9 cellular contexts compared by ENCODE assay signal in genomic region chr5:148805323-148806290, GRCh38. TPM values are rescaled to one million over a fixed set of nuclear protein-coding genes. Genes with fewer than 3 reads are reported as not detected.
A peak's percentile ranks its signal among the peaks of the same experiment; 100 is the strongest.
DNase-seq lines count a peak whose midpoint lies in the region; ATAC-seq and TF ChIP-seq lines count a peak whose summit lies in the region.
"Had no signal": no experiment of that assay in that cellular context is flagged by ENCODE, and none has a peak within 500 bp of the region (broad histone marks: within the 10 kb centered on the region; RNA-seq: fewer than 3 reads in every experiment).

No MANE protein-coding gene starts in this region.

- peaks cover 62% of the 10 kb centered on the region for H3K4me1 Mint-ChIP-seq in activated CD4-positive, alpha-beta memory T cell treated with anti-CD3 and anti-CD28 coated beads for 36 hours (ENCODE audit: low read depth)
- H3K4me1 Mint-ChIP-seq in activated CD4-positive, alpha-beta memory T cell treated with anti-CD3 and anti-CD28 coated beads, Interleukin-2, amount 10 ng/mL, durations not matched to agents 7 days and 5 days = peaks cover 46% of the 10 kb centered on the region

- H3K4me1 ChIP-seq in ovary (ENCODE audit: insufficient read depth) = no peaks in the 10 kb centered on the region

- no peak for TF ChIP-seq POLR2A in ovary (IDR thresholded peaks at IDR 0.05)

- H3K27me3 Mint-ChIP-seq in activated CD4-positive, alpha-beta memory T cell treated with anti-CD3 and anti-CD28 coated beads for 36 hours = peaks cover 15% of the 10 kb centered on the region
- H3K27me3 Mint-ChIP-seq in activated CD4-positive, alpha-beta memory T cell treated with anti-CD3 and anti-CD28 coated beads, Interleukin-2, amount 10 ng/mL, durations not matched to agents 7 days and 5 days = peaks cover 18% of the 10 kb centered on the region

- H3K4me3 ChIP-seq in foreskin fibroblast (ENCODE audit: low read depth in 1 of 2, low read length in 2 of 2) (no peak overlapping the region), ovary (no peak overlapping the region)

- peaks cover 3% of the 10 kb centered on the region for H3K36me3 Mint-ChIP-seq in activated CD4-positive, alpha-beta memory T cell treated with anti-CD3 and anti-CD28 coated beads for 36 hours
- peaks cover 4% of the 10 kb centered on the region for H3K36me3 Mint-ChIP-seq in activated CD4-positive, alpha-beta memory T cell treated with anti-CD3 and anti-CD28 coated beads, Interleukin-2, amount 10 ng/mL, durations not matched to agents 7 days and 5 days (ENCODE audit: low read depth)

- TF ChIP-seq CTCF in foreskin fibroblast (IDR thresholded peaks at IDR 0.05; ENCODE audit: low read depth, low read length) (no peak), ovary (IDR thresholded peaks at IDR 0.05) (no peak)

- no peaks in the 10 kb centered on the region for H3K9me3 ChIP-seq in ovary

- CTCF ChIA-PET in activated CD4-positive, alpha-beta memory T cell treated with anti-CD3 and anti-CD28 coated beads for 36 hours (lab: Charles Lee) = interaction anchor here (1.0 to 3.2 kb wide), 6 partner anchors 14 to 92 kb away, joined by 3 to 12 read pairs (median 4); partner anchors contain the start of gene ADRB2
- CTCF ChIA-PET in activated CD4-positive, alpha-beta memory T cell treated with anti-CD3 and anti-CD28 coated beads, Interleukin-2, amount 10 ng/mL, durations not matched to agents 7 days and 5 days (lab: Charles Lee) = interaction anchor here (0.6 to 1.5 kb wide), 5 partner anchors 9 to 159 kb away, joined by 3 to 4 read pairs (median 3); no protein-coding TSS in a partner anchor

- H3K36me3 ChIP-seq in ovary = no peaks in the 10 kb centered on the region

- TF ChIP-seq EP300 in ovary (IDR thresholded peaks at IDR 0.05) = no peak

- peak overlapping the region; percentile 16 for H3K27ac Mint-ChIP-seq in activated CD4-positive, alpha-beta memory T cell treated with anti-CD3 and anti-CD28 coated beads for 36 hours
- H3K27ac Mint-ChIP-seq in activated CD4-positive, alpha-beta memory T cell treated with anti-CD3 and anti-CD28 coated beads, Interleukin-2, amount 10 ng/mL, durations not matched to agents 7 days and 5 days = no peak overlapping the region

- peak; percentile 70 for DNase-seq in activated CD4-positive, alpha-beta memory T cell treated with anti-CD3 and anti-CD28 coated beads for 36 hours
- DNase-seq in activated CD4-positive, alpha-beta memory T cell treated with anti-CD3 and anti-CD28 coated beads, Interleukin-2, amount 10 ng/mL, durations not matched to agents 7 days and 5 days = no peak
- DNase-seq in NCI-H446 treated with DMSO at 0.1 percent for 48 hours (lab: John Stamatoyannopoulos, UW) (peak; percentile 95), foreskin fibroblast (peak; percentile 52 to 61), ovary (no peak), NCI-H146 treated with DMSO at 0.1 percent for 48 hours (lab: John Stamatoyannopoulos, UW; ENCODE audit: unreplicated experiment) (no peak)
- DNase-seq in stimulated activated naive CD8-positive, alpha-beta T cell treated with anti-CD3 and anti-CD28 coated beads, Interleukin-15, Interleukin-2, amounts not matched to agents 100 U/mL and 50 U/mL, for 24 hours = peak; percentile 62
- DNase-seq: DND-41 had no signal

- no peaks in the 10 kb centered on the region for H3K27me3 ChIP-seq in ovary

- ATAC-seq in HG02571 (IDR thresholded peaks at IDR 0.05; ENCODE audit: unreplicated experiment) = peak; percentile 37
- ATAC-seq in stimulated activated naive CD8-positive, alpha-beta T cell treated with anti-CD3 and anti-CD28 coated beads, Interleukin-15, Interleukin-2, amounts not matched to agents 100 U/mL and 50 U/mL, for 24 hours = peak; percentile 69

- peaks cover 5% of the 10 kb centered on the region for H3K9me3 Mint-ChIP-seq in activated CD4-positive, alpha-beta memory T cell treated with anti-CD3 and anti-CD28 coated beads for 36 hours
- H3K9me3 Mint-ChIP-seq in activated CD4-positive, alpha-beta memory T cell treated with anti-CD3 and anti-CD28 coated beads, Interleukin-2, amount 10 ng/mL, durations not matched to agents 7 days and 5 days = peaks cover 7% of the 10 kb centered on the region

- no peak overlapping the region for H3K4me3 Mint-ChIP-seq in activated CD4-positive, alpha-beta memory T cell treated with anti-CD3 and anti-CD28 coated beads for 36 hours
- no peak overlapping the region for H3K4me3 Mint-ChIP-seq in activated CD4-positive, alpha-beta memory T cell treated with anti-CD3 and anti-CD28 coated beads, Interleukin-2, amount 10 ng/mL, durations not matched to agents 7 days and 5 days

- H3K27ac ChIP-seq in ovary = no peak overlapping the region

- POLR2A ChIA-PET in activated CD4-positive, alpha-beta memory T cell treated with anti-CD3 and anti-CD28 coated beads for 36 hours (lab: Charles Lee) = interaction anchor here (0.5 to 2.9 kb wide), 3 partner anchors 11 to 39 kb away, joined by 3 to 10 read pairs (median 3); no protein-coding TSS in a partner anchor
- POLR2A ChIA-PET in activated CD4-positive, alpha-beta memory T cell treated with anti-CD3 and anti-CD28 coated beads, Interleukin-2, amount 10 ng/mL, durations not matched to agents 7 days and 5 days (lab: Charles Lee) = no interaction called here

- 44 to 59% (median 47%) methylated on average over 7 of the region's 7 CpGs for WGBS in ovary, 3 donors

- intact Hi-C loops in activated CD4-positive, alpha-beta memory T cell treated with anti-CD3 and anti-CD28 coated beads for 36 hours (cut with micrococcal nuclease) = loop anchor here (5.0 to 10.0 kb wide), 4 partner anchors 232 to 749 kb away; partner anchors contain the start of genes CSNK1A1 and GRPEL2
- intact Hi-C loops in ovary (cut with DNase I) = no loop called here

RNA-seq across cellular contexts. Expression of gene ADRB2, which starts 20.8 kb away (rescaled TPM):
- total RNA-seq in activated CD4-positive, alpha-beta memory T cell treated with anti-CD3 and anti-CD28 coated beads for 36 hours = under 1 TPM; 0.36 to 0.52 TPM
- total RNA-seq in activated CD4-positive, alpha-beta memory T cell treated with anti-CD3 and anti-CD28 coated beads, Interleukin-2, amount 10 ng/mL, durations not matched to agents 7 days and 5 days = 1 to 10 TPM; 6.7 to 6.9 TPM
- total RNA-seq in ovary = 1 to 10 TPM in 4 of 7 donors, under 1 TPM in 3; 0.23 to 2.3 (median 1.0) TPM
- polyA plus RNA-seq in ovary = 1 to 10 TPM in 1 of 2 donors, under 1 TPM in 1; 0.41 to 2.0 TPM

Comparison
In these comparisons a context has a peak if more than half of its experiments do, and no peak if none do; other contexts are left out.
1. DNase-seq: peak in activated CD4-positive, alpha-beta memory T cell treated with anti-CD3 and anti-CD28 coated beads for 36 hours (single experiment), NCI-H446 treated with DMSO at 0.1 percent for 48 hours (single experiment), foreskin fibroblast (2 of 2) and stimulated activated naive CD8-positive, alpha-beta T cell treated with anti-CD3 and anti-CD28 coated beads, Interleukin-15, Interleukin-2, amounts not matched to agents 100 U/mL and 50 U/mL, for 24 hours (single experiment); none in activated CD4-positive, alpha-beta memory T cell treated with anti-CD3 and anti-CD28 coated beads, Interleukin-2, amount 10 ng/mL, durations not matched to agents 7 days and 5 days (single experiment), ovary (0 of 5) and NCI-H146 treated with DMSO at 0.1 percent for 48 hours (single experiment).